Comparison of ENCODE assay signal across 27 cellular contexts in the genomic region with DNA sequence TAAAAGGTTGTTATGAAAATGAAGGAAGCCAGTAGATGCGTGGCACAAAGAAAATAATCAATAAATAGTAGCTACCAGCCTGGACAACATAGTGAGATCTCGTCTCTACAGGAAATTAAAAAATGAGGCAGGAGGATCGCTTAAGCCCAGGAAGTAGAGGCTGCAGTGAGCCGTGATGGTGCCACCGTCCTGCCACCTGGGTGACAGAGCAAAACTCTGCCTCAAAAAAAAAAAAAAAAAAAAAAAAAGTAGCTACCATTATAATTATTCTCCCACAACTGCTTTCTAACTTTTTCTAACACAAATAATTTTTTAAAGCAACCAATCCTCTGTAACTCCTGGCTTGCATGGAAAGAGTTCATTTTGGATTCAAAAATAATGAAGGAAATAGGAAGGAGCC.
"Had no signal": no experiment of that assay in that cellular context is flagged by ENCODE, and none has a peak within 500 bp of the region (broad histone marks: within the 10 kb centered on the region; RNA-seq: fewer than 3 reads in every experiment).

No MANE protein-coding gene starts in this region.

- H3K4me3 ChIP-seq: coronary artery, esophagus squamous epithelium, heart right ventricle, lower lobe of right lung, prostate gland, skin epidermis, thoracic aorta, tibial nerve, upper lobe of left lung, uterus had no signal

- H3K27me3 ChIP-seq: uterus had no signal

- H3K4me1 ChIP-seq: prostate gland, uterus had no signal

- DNase-seq: dermis blood vessel endothelial cell; effector memory CD4-positive, alpha-beta T cell; esophagus squamous epithelium; foreskin melanocyte; glutamatergic neuron; heart right ventricle; hypothalamus; immature natural killer cell; islet precursor cell; kidney glomerular epithelial cell; left ventricle myocardium superior; lower lobe of right lung; naive thymus-derived CD8-positive, alpha-beta T cell; nephron progenitor cell; nucleus accumbens; right cardiac atrium; stimulated activated CD4-positive, alpha-beta T cell treated with anti-CD3 and anti-CD28 coated beads, Interleukin-15, amount 100 ng/mL, for 24 hours; stimulated activated CD4-positive, alpha-beta T cell treated with anti-CD3 and anti-CD28 coated beads, Interleukin-2, amount 100 ng/mL, for 48 hours; stimulated activated naive B cell treated with anti-CD40 and anti-IgM and Interleukin-4, amounts not matched to agents 10 μg/mL and 1 μg/mL and 100 μg/mL, for 72 hours; upper lobe of left lung; uterus had no signal

- FAIRE-seq: endothelial cell of umbilical vein had no signal

- H3K36me3 ChIP-seq: esophagus squamous epithelium, heart right ventricle, lower lobe of right lung, prostate gland, thoracic aorta, tibial nerve, upper lobe of left lung, uterus had no signal

- H3K9me3 ChIP-seq: esophagus squamous epithelium, heart right ventricle, lower lobe of right lung, prostate gland, thoracic aorta, tibial nerve, upper lobe of left lung, uterus had no signal

- ATAC-seq: heart right ventricle; left ventricle myocardium superior; lower lobe of right lung; naive thymus-derived CD8-positive, alpha-beta T cell; right cardiac atrium; stimulated activated naive B cell treated with anti-CD40 and anti-IgM and Interleukin-4, amounts not matched to agents 10 μg/mL and 1 μg/mL and 100 μg/mL, for 72 hours had no signal

- H3K27ac ChIP-seq: coronary artery, esophagus squamous epithelium, heart right ventricle, lower lobe of right lung, prostate gland, skin epidermis, thoracic aorta, tibial nerve, upper lobe of left lung, uterus had no signal
